8 cellular contexts compared by ENCODE assay signal in the genomic region with DNA sequence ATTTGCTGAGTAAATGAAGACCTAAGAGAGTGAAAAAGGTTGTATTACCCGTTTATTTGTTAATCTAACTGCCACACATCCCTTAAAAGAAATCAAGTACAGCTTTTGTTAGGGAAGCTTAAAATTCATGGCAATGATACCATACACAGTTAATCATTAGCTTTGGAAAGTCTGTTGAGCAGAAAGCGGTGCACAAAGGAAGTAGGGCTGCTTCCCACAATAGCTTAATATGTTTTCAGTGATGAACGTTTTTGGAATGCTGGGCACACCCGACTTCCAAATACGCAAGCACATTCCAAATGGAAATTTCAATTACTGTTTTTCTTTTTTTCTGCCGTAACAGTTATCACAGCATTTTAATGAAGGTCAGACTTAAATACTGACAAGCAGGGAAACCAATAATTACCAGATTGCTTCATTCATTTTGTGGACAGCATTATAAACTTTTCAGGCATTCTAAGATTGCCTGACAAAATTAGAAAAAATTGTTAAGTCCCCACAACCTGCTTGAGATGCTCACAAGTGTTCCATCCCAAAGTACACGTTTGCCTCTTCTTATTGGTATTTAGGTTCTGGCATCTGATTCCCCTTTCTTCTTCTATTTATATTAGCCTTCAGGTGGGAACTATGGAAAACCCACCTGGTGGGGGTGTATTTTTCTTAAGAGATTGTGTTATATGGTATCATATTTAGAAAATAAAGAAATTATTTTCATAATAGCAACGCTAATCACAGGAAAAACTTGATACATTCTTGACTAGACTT. TPM values are rescaled to one million over a fixed set of nuclear protein-coding genes. Genes with fewer than 3 reads are reported as not detected.
A peak's percentile ranks its signal among the peaks of the same experiment; 100 is the strongest.
DNase-seq lines count a peak whose midpoint lies in the region; TF ChIP-seq lines count a peak whose summit lies in the region.

No MANE protein-coding gene starts in this region.

- TF ChIP-seq CTCF in AG09319 (IDR thresholded peaks at IDR 0.05; ENCODE audit: low read depth, low read length) (no peak), WERI-Rb-1 (IDR thresholded peaks at IDR 0.05; ENCODE audit: low read depth, low read length) (no peak), right atrium auricular region (IDR thresholded peaks at IDR 0.05) (no peak), GM10266 (IDR thresholded peaks at IDR 0.05; ENCODE audit: control insufficient read depth, insufficient read depth, low read depth, missing control alignments) (no peak)

- DNase-seq in AG09319 (ENCODE audit: extremely low read depth, low read depth): peak; percentile 91
- peak; percentile 57 for DNase-seq in HK-2 (ENCODE audit: unreplicated experiment)
- DNase-seq in WERI-Rb-1: no peak
- peak; percentile 72 for DNase-seq in right atrium auricular region (ENCODE audit: low spot score)
- DNase-seq in retina: peak; percentile 9
- no peak for DNase-seq in stimulated activated CD4-positive, alpha-beta T cell treated with anti-CD3 and anti-CD28 coated beads, Interleukin-4, amount 100 ng/mL, for 24 hours
- no peak for DNase-seq in OCI-M1 (lab: John Stamatoyannopoulos, UW)
- no peak for DNase-seq in GM10266 (ENCODE audit: extremely low spot score)

- H3K4me1 ChIP-seq in right atrium auricular region: peaks cover 0 to 7% of the 10 kb centered on the region in 2 donors

- H3K9me3 ChIP-seq in WERI-Rb-1 (ENCODE audit: severe bottlenecking) (no peaks in the 10 kb centered on the region), right atrium auricular region (no peaks in the 10 kb centered on the region)

- peaks cover 21% of the 10 kb centered on the region for H3K36me3 ChIP-seq in WERI-Rb-1
- H3K36me3 ChIP-seq in right atrium auricular region: no peaks in the 10 kb centered on the region

- H3K4me3 ChIP-seq in WERI-Rb-1 (ENCODE audit: low read depth, low read length) (no peak overlapping the region), right atrium auricular region (peak overlapping the region; percentile 75 to 87)

- H3K27me3 ChIP-seq in WERI-Rb-1 (ENCODE audit: insufficient read depth, low read depth, severe bottlenecking) (no peaks in the 10 kb centered on the region), right atrium auricular region (no peaks in the 10 kb centered on the region)

- peak overlapping the region; percentile 54 for H3K27ac ChIP-seq in WERI-Rb-1
- peak overlapping the region; percentile 82 for H3K27ac ChIP-seq in right atrium auricular region

RNA-seq across cellular contexts. Expression of gene ECT2, which starts 1.1 kb away (rescaled TPM):
- total RNA-seq in right atrium auricular region: 1 to 10 TPM; 2.2 to 4.2 TPM

RNA-seq across cellular contexts. Expression of gene NCEH1, which starts 38.5 kb away (rescaled TPM):
- total RNA-seq in right atrium auricular region: 10 to 100 TPM; 14.3 to 21.1 TPM

Comparison
In these comparisons a context has a peak if more than half of its experiments do, and no peak if none do; other contexts are left out.
1. DNase-seq: peak in AG09319 (single experiment), HK-2 (single experiment), right atrium auricular region (single experiment) and retina (single experiment); none in WERI-Rb-1 (single experiment), stimulated activated CD4-positive, alpha-beta T cell treated with anti-CD3 and anti-CD28 coated beads, Interleukin-4, amount 100 ng/mL, for 24 hours (single experiment), OCI-M1 (single experiment) and GM10266 (single experiment).